Comparison of ENCODE assay signal across 6 cellular contexts in the genomic region with DNA sequence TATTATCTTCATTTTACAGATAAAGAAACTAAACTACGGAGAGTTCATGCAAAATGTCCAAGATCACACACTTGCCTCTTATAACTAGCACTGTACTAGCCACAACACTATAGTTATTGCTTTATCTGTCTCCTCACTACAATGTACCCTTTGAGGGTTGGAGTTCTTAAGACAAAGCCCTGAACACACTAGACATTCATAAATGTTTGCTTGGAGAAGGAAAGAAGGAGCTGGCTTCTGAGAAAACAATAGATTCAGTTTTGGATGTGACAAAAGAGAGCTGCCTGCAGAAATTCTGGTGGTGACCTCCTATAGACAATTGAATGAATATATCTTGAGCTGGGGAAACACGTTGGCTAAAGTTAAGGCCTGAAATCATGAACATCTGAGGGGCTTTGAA.
"Had no signal": no experiment of that assay in that cellular context is flagged by ENCODE, and none has a peak within 500 bp of the region (broad histone marks: within the 10 kb centered on the region; RNA-seq: fewer than 3 reads in every experiment).

No MANE protein-coding gene starts in this region.

- H3K4me3 ChIP-seq: K562 had no signal

- H3K27ac ChIP-seq: HL-60 had no signal

- DNase-seq: IMR-90, KBM-7, KG1 had no signal

- ATAC-seq: HepG2, K562 had no signal
